Comparison of ENCODE assay signal across 12 cellular contexts in the genomic region with DNA sequence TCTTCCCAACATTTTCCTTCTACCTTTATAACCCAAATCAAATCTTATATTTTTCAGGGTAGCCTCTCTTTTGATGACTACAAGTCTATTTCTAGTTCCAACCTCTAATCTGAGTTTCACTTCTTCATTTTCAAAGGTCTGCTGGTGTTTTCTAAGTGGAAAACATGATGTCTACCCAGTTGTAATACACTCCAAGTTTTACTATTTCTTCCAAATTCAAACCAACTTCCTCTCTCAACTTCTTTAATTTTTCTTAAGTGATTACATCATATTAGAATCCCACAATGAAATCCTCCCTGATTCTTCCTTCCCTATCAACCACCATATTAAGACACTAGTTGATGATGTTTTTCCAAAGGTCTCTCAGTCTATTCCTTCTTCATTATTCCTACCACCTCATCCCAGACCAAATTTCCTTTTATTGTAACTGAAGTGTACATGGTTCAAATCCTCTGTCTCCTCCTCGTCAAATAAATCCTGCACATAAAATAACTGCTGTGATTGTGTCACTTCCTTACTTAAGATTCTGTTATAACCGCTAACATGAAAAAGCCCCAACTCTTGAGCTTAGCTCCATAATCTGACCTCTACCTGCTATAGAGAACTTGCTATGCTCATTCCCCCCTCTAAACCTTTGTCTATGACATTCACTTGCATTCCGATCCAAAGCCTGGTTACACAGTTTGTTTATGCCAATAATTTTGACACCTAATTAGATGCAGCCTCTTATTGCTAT. TPM values are rescaled to one million over a fixed set of nuclear protein-coding genes. Genes with fewer than 3 reads are reported as not detected.
DNase-seq lines count a peak whose midpoint lies in the region; ATAC-seq and TF ChIP-seq lines count a peak whose summit lies in the region.
"Had no signal": no experiment of that assay in that cellular context is flagged by ENCODE, and none has a peak within 500 bp of the region (broad histone marks: within the 10 kb centered on the region; RNA-seq: fewer than 3 reads in every experiment).

No MANE protein-coding gene starts in this region.

- in situ Hi-C loops in GM13977 (cut with MboI; ENCODE audit: low pct_unique_long_range_greater_than_20kb, low sequenced_read_pairs, unreplicated experiment): no loop called here

- H3K27me3 ChIP-seq in thyroid gland: no peaks in the 10 kb centered on the region
- H3K27me3 ChIP-seq: cardiac muscle cell had no signal

- peak; percentile 58 for ATAC-seq in GM21528 (IDR thresholded peaks at IDR 0.05; ENCODE audit: low FRiP score, unreplicated experiment)
- ATAC-seq in HG03460 (IDR thresholded peaks at IDR 0.05; ENCODE audit: unreplicated experiment): peak; percentile 80
- ATAC-seq in activated naive CD4-positive, alpha-beta T cell treated with anti-CD3 and anti-CD28 coated beads, Interleukin-2, amount 50 U/mL, for 72 hours: no peak

- H3K9me3 ChIP-seq in thyroid gland: no peaks in the 10 kb centered on the region

- H3K27ac Mint-ChIP-seq in activated naive CD4-positive, alpha-beta T cell treated with anti-CD3 and anti-CD28 coated beads, Interleukin-2, amount 50 U/mL, for 72 hours: no peak overlapping the region
- H3K27ac Mint-ChIP-seq: CD4-positive, alpha-beta memory T cell had no signal

- no peak overlapping the region for H3K4me3 ChIP-seq in thyroid gland (replicated peaks in 1 of 3)
- H3K4me3 ChIP-seq: cardiac muscle cell had no signal

- H3K27ac ChIP-seq in thyroid gland: no peak overlapping the region
- H3K27ac ChIP-seq: cardiac muscle cell had no signal

- H3K4me1 ChIP-seq in thyroid gland: no peaks in the 10 kb centered on the region

- no peaks in the 10 kb centered on the region for H3K36me3 Mint-ChIP-seq in activated naive CD4-positive, alpha-beta T cell treated with anti-CD3 and anti-CD28 coated beads, Interleukin-2, amount 50 U/mL, for 72 hours
- H3K36me3 Mint-ChIP-seq: CD4-positive, alpha-beta memory T cell had no signal

- H3K9me3 Mint-ChIP-seq in activated naive CD4-positive, alpha-beta T cell treated with anti-CD3 and anti-CD28 coated beads, Interleukin-2, amount 50 U/mL, for 72 hours: no peaks in the 10 kb centered on the region

- peak; percentile 36 for DNase-seq in GM13977 (ENCODE audit: low spot score)
- peak; percentile 18 for DNase-seq in germinal center (ENCODE audit: low spot score)
- no peak for DNase-seq in activated naive CD4-positive, alpha-beta T cell treated with anti-CD3 and anti-CD28 coated beads, Interleukin-2, amount 50 U/mL, for 72 hours (ENCODE audit: low spot score in 2 of 2)
- DNase-seq in thyroid gland: no peak
- no peak for DNase-seq in T-helper 2 cell
- DNase-seq in islet precursor cell: no peak
- DNase-seq: CD4-positive, alpha-beta memory T cell; retina; SHP77 had no signal

- no peaks in the 10 kb centered on the region for H3K36me3 ChIP-seq in thyroid gland
- H3K36me3 ChIP-seq: cardiac muscle cell had no signal

- no peak for TF ChIP-seq POLR2A in thyroid gland (IDR thresholded peaks at IDR 0.05)

- TF ChIP-seq CTCF in GM13977 (IDR thresholded peaks at IDR 0.05; ENCODE audit: extremely low read depth, insufficient read depth, missing control alignments) (no peak), thyroid gland (IDR thresholded peaks at IDR 0.05) (no peak)

- WGBS in thyroid gland, 2 donors: 82 to 92% methylated on average over 3 of the region's 3 CpGs

- intact Hi-C loops in thyroid gland (cut with DNase I): no loop called here

RNA-seq across cellular contexts. Expression of a gene that starts 12.7 kb away (rescaled TPM):
- not detected for total RNA-seq in activated naive CD4-positive, alpha-beta T cell treated with anti-CD3 and anti-CD28 coated beads, Interleukin-2, amount 50 U/mL, for 72 hours
- not detected for total RNA-seq in thyroid gland
- total RNA-seq: cardiac muscle cell; CD4-positive, alpha-beta memory T cell had no signal

RNA-seq across cellular contexts. Expression of a gene that starts 14.1 kb away (rescaled TPM):
- total RNA-seq in activated naive CD4-positive, alpha-beta T cell treated with anti-CD3 and anti-CD28 coated beads, Interleukin-2, amount 50 U/mL, for 72 hours: not detected
- 1 to 10 TPM in 2 of 4 donors, under 1 TPM in 2; 0.33 to 3.2 (median 0.95) TPM for total RNA-seq in thyroid gland
- total RNA-seq: cardiac muscle cell had no signal

RNA-seq across cellular contexts. Expression of a gene that starts 34.8 kb away (rescaled TPM):
- total RNA-seq in activated naive CD4-positive, alpha-beta T cell treated with anti-CD3 and anti-CD28 coated beads, Interleukin-2, amount 50 U/mL, for 72 hours: under 1 TPM in 1 of 2 donors, not detected in 1; 0.02 TPM
- total RNA-seq in thyroid gland: under 1 TPM; 0.11 to 0.27 (median 0.14) TPM
- total RNA-seq: cardiac muscle cell had no signal

RNA-seq across cellular contexts. Expression of a gene that starts 44.7 kb away (rescaled TPM):
- not detected for total RNA-seq in activated naive CD4-positive, alpha-beta T cell treated with anti-CD3 and anti-CD28 coated beads, Interleukin-2, amount 50 U/mL, for 72 hours
- not detected for total RNA-seq in thyroid gland
- total RNA-seq: cardiac muscle cell; CD4-positive, alpha-beta memory T cell had no signal

Comparison
In these comparisons a context has a peak if more than half of its experiments do, and no peak if none do; other contexts are left out.
1. DNase-seq: peak in GM13977 (single experiment) and germinal center (single experiment); none in activated naive CD4-positive, alpha-beta T cell treated with anti-CD3 and anti-CD28 coated beads, Interleukin-2, amount 50 U/mL, for 72 hours (0 of 2), thyroid gland (0 of 2), T-helper 2 cell (0 of 5) and islet precursor cell (single experiment).
2. ATAC-seq: peak in GM21528 (single experiment) and HG03460 (single experiment); none in activated naive CD4-positive, alpha-beta T cell treated with anti-CD3 and anti-CD28 coated beads, Interleukin-2, amount 50 U/mL, for 72 hours (0 of 2).